Comparison of ENCODE assay signal across 27 cellular contexts in genomic region chr10:11483189-11484148, GRCh38.
DNase-seq lines count a peak whose midpoint lies in the region; ATAC-seq and TF ChIP-seq lines count a peak whose summit lies in the region.
"Had no signal": no experiment of that assay in that cellular context is flagged by ENCODE, and none has a peak within 500 bp of the region (broad histone marks: within the 10 kb centered on the region; RNA-seq: fewer than 3 reads in every experiment).

No MANE protein-coding gene starts in this region.

- peaks cover 26% of the 10 kb centered on the region for H3K36me3 Mint-ChIP-seq in WTC11
- peaks cover 18 to 25% of the 10 kb centered on the region in 2 donors for H3K36me3 Mint-ChIP-seq in naive B cell
- peaks cover 12% of the 10 kb centered on the region for H3K36me3 Mint-ChIP-seq in activated naive CD4-positive, alpha-beta T cell treated with anti-CD3 and anti-CD28 coated beads for 36 hours (ENCODE audit: low read depth)

- DNase-seq in NOMO-1 treated with DMSO at 0.1 percent for 48 hours (lab: John Stamatoyannopoulos, UW; ENCODE audit: unreplicated experiment) (peak; percentile 56), NOMO-1 treated with dmso at 0.1 percent for 144 hours (lab: John Stamatoyannopoulos, UW; ENCODE audit: unreplicated experiment) (no peak), Kasumi-1 (lab: John Stamatoyannopoulos, UW) (peak; percentile 70 to 82), WTC11 (ENCODE audit: low spot score) (no peak), naive B cell (peak; percentile 13), RPMI8226 (no peak), A172 (ENCODE audit: low spot score) (no peak)
- no peak for DNase-seq in activated naive CD4-positive, alpha-beta T cell treated with anti-CD3 and anti-CD28 coated beads for 36 hours
- DNase-seq: 8988T; activated CD8-positive, alpha-beta T cell treated with anti-CD3 and anti-CD28 coated beads, Interleukin-2, amount 10 ng/mL, durations not matched to agents 7 days and 5 days; activated naive CD4-positive, alpha-beta T cell treated with anti-CD3 and anti-CD28 coated beads, Interleukin-2, amount 50 U/mL, for 16 hours; anterior cingulate cortex; Caco-2; dermis blood vessel endothelial cell; DND-41; H7; KG1; NCI-H1105; NCI-H2081; NCI-H345; NCI-H82; ovary; Peyer's patch; right lobe of liver; upper lobe of left lung had no signal

- intact Hi-C loops in activated naive CD4-positive, alpha-beta T cell treated with anti-CD3 and anti-CD28 coated beads for 36 hours (cut with micrococcal nuclease) = no loop called here

- H3K27ac Mint-ChIP-seq in WTC11 (peak overlapping the region; percentile 21), naive B cell (peak overlapping the region; percentile 36 to 94 (median 82))
- H3K27ac Mint-ChIP-seq in activated naive CD4-positive, alpha-beta T cell treated with anti-CD3 and anti-CD28 coated beads for 36 hours = no peak overlapping the region
- H3K27ac Mint-ChIP-seq: activated CD8-positive, alpha-beta T cell treated with anti-CD3 and anti-CD28 coated beads, Interleukin-2, amount 10 ng/mL, durations not matched to agents 7 days and 5 days; nephron; T-helper 2 cell treated with Interferon-gamma antibody and Interleukin-4, amounts not matched to agents 5 μg/mL and 100 μg/mL, for 36 hours had no signal

- no peaks in the 10 kb centered on the region for H3K27me3 Mint-ChIP-seq in WTC11 (ENCODE audit: low read depth)
- no peaks in the 10 kb centered on the region for H3K27me3 Mint-ChIP-seq in naive B cell
- H3K27me3 Mint-ChIP-seq in activated naive CD4-positive, alpha-beta T cell treated with anti-CD3 and anti-CD28 coated beads for 36 hours (ENCODE audit: low read depth) = no peaks in the 10 kb centered on the region

- POLR2A ChIA-PET in WTC11 (lab: Charles Lee) = no interaction called here

- CTCF ChIA-PET in WTC11 (lab: Charles Lee) = interaction anchor here (2.5 kb wide), 1 partner anchor 13 kb away, joined by 13 read pairs; no protein-coding TSS in a partner anchor
- CTCF ChIA-PET in activated naive CD4-positive, alpha-beta T cell treated with anti-CD3 and anti-CD28 coated beads for 36 hours (lab: Charles Lee) = interaction anchor here (0.6 kb wide), 3 partner anchors 166 to 329 kb away, joined by 3 to 9 read pairs (median 4); no protein-coding TSS in a partner anchor

- TF ChIP-seq CTCF in WTC11 (IDR thresholded peaks at IDR 0.05) = no peak

- H3K9me3 Mint-ChIP-seq in WTC11 = no peaks in the 10 kb centered on the region
- H3K9me3 Mint-ChIP-seq in naive B cell = no peaks in the 10 kb centered on the region
- no peaks in the 10 kb centered on the region for H3K9me3 Mint-ChIP-seq in activated naive CD4-positive, alpha-beta T cell treated with anti-CD3 and anti-CD28 coated beads for 36 hours
- H3K9me3 Mint-ChIP-seq: nephron; T-helper 2 cell treated with Interferon-gamma antibody and Interleukin-4, amounts not matched to agents 5 μg/mL and 100 μg/mL, for 36 hours had no signal

- H3K4me3 Mint-ChIP-seq in WTC11 (no peak overlapping the region), naive B cell (peak overlapping the region in 6 of 8 donors; percentile 6 to 64 (median 50))
- H3K4me3 Mint-ChIP-seq in activated naive CD4-positive, alpha-beta T cell treated with anti-CD3 and anti-CD28 coated beads for 36 hours = no peak overlapping the region
- H3K4me3 Mint-ChIP-seq: activated CD8-positive, alpha-beta T cell treated with anti-CD3 and anti-CD28 coated beads, Interleukin-2, amount 10 ng/mL, durations not matched to agents 7 days and 5 days; nephron; T-helper 2 cell treated with Interferon-gamma antibody and Interleukin-4, amounts not matched to agents 5 μg/mL and 100 μg/mL, for 36 hours had no signal

- ATAC-seq in WTC11 (no peak), naive B cell (ENCODE audit: low read depth in 2 of 2) (peak; percentile 27 to 78)
- ATAC-seq: activated CD8-positive, alpha-beta T cell treated with anti-CD3 and anti-CD28 coated beads, Interleukin-2, amount 10 ng/mL, durations not matched to agents 7 days and 5 days had no signal

- H3K4me1 Mint-ChIP-seq in WTC11 = peaks cover 19% of the 10 kb centered on the region
- peaks cover 23 to 44% (median 38%) of the 10 kb centered on the region in 3 donors for H3K4me1 Mint-ChIP-seq in naive B cell
- H3K4me1 Mint-ChIP-seq in activated naive CD4-positive, alpha-beta T cell treated with anti-CD3 and anti-CD28 coated beads for 36 hours (ENCODE audit: low read depth) = peaks cover 15% of the 10 kb centered on the region
- H3K4me1 Mint-ChIP-seq: nephron had no signal

TF ChIP-seq in WTC11, 78 proteins besides CTCF, POLR2A, EP300 and RAD21 (continues in another document):
- TF ChIP-seq CREM (CRISPR knock-in tag; IDR thresholded peaks at IDR 0.05) = no peak
- TF ChIP-seq USF2 (CRISPR knock-in tag; IDR thresholded peaks at IDR 0.05) = no peak
- TF ChIP-seq ZNF425 (CRISPR knock-in tag; conservative IDR thresholded peaks at IDR 0.05) = no peak
- TF ChIP-seq USF1 (CRISPR knock-in tag; IDR thresholded peaks at IDR 0.05) = no peak
- no peak for TF ChIP-seq GABPB1 (CRISPR knock-in tag; IDR thresholded peaks at IDR 0.05)
- TF ChIP-seq MAX (CRISPR knock-in tag; IDR thresholded peaks at IDR 0.05) = no peak
- no peak for TF ChIP-seq ZNF396 (CRISPR knock-in tag; IDR thresholded peaks at IDR 0.05; ENCODE audit: borderline replicate concordance)
- no peak for TF ChIP-seq ZNF281 (CRISPR knock-in tag; IDR thresholded peaks at IDR 0.05)
- TF ChIP-seq FOXP1 (CRISPR knock-in tag; IDR thresholded peaks at IDR 0.05; ENCODE audit: borderline replicate concordance) = no peak
- TF ChIP-seq HMGA2 (CRISPR knock-in tag; IDR thresholded peaks at IDR 0.05) = no peak
- TF ChIP-seq ZNF219 (CRISPR knock-in tag; IDR thresholded peaks at IDR 0.05; ENCODE audit: borderline replicate concordance) = no peak
- TF ChIP-seq ZNF416 (CRISPR knock-in tag; IDR thresholded peaks at IDR 0.05) = no peak
- no peak for TF ChIP-seq CREB1 (CRISPR knock-in tag; IDR thresholded peaks at IDR 0.05)
- TF ChIP-seq E2F5 (CRISPR knock-in tag; IDR thresholded peaks at IDR 0.05) = no peak

Comparison
In these comparisons a context has a peak if more than half of its experiments do, and no peak if none do; other contexts are left out.
1. DNase-seq: peak in NOMO-1 treated with DMSO at 0.1 percent for 48 hours (single experiment), Kasumi-1 (2 of 2) and naive B cell (single experiment); none in NOMO-1 treated with dmso at 0.1 percent for 144 hours (single experiment), WTC11 (single experiment), RPMI8226 (single experiment), activated naive CD4-positive, alpha-beta T cell treated with anti-CD3 and anti-CD28 coated beads for 36 hours (single experiment) and A172 (single experiment).
2. H3K4me3 Mint-ChIP-seq: peak in naive B cell (6 of 8); none in WTC11 (single experiment) and activated naive CD4-positive, alpha-beta T cell treated with anti-CD3 and anti-CD28 coated beads for 36 hours (single experiment).